38 cellular contexts compared by ENCODE assay signal in the genomic region with DNA sequence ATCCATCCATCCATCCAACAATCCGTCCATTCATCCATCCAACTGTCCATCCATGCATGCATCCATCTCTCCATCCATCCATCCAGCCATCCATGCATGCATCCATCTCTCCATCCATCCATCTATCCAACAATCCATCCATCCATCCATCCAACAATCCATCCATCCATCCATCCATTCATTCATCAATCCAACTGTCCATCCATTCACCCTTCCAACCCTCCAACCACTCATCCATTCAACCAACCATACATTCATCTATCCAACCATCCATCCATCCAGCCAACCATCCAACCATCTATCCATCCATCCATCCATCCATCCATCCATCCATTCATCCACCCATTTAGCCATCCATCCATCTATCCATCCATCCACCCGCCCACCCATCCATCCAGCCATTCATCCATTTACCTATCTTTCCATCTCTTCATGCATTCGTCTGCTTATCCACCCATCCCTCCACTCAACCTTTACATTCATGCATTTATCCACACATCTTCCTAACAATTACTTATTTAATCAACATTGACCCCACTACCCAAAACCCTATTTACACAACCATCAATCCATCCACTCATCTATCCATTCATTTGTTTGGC. TPM values are rescaled to one million over a fixed set of nuclear protein-coding genes. Genes with fewer than 3 reads are reported as not detected.
"Had no signal": no experiment of that assay in that cellular context is flagged by ENCODE, and none has a peak within 500 bp of the region (broad histone marks: within the 10 kb centered on the region; RNA-seq: fewer than 3 reads in every experiment).

No MANE protein-coding gene starts in this region.

- DNase-seq: activated B cell treated with CpG ODN at 0.5 μM for 24 hours; activated CD4-positive, alpha-beta memory T cell treated with anti-CD3 and anti-CD28 coated beads for 36 hours; activated CD4-positive, alpha-beta T cell treated with anti-CD3 and anti-CD28 coated beads, Interleukin-2, amount 10 ng/mL, durations not matched to agents 24 days and 14 days; activated CD8-positive, alpha-beta memory T cell treated with anti-CD3 and anti-CD28 coated beads, Interleukin-2, amount 10 ng/mL, durations not matched to agents 7 days and 5 days; activated CD8-positive, alpha-beta memory T cell treated with anti-CD3 and anti-CD28 coated beads, Interleukin-2, amount 50 U/mL, for 4 hours; activated CD8-positive, alpha-beta T cell treated with anti-CD3 and anti-CD28 coated beads, Interleukin-2, amount 10 ng/mL, durations not matched to agents 7 days and 5 days; activated effector memory CD4-positive, alpha-beta T cell treated with anti-CD3 and anti-CD28 coated beads, Interleukin-2, amount 50 U/mL, for 16 hours; activated naive CD4-positive, alpha-beta T cell treated with anti-CD3 and anti-CD28 coated beads for 36 hours; activated naive CD8-positive, alpha-beta T cell treated with anti-CD3 and anti-CD28 coated beads for 36 hours; activated naive CD8-positive, alpha-beta T cell treated with anti-CD3 and anti-CD28 coated beads, Interleukin-2, amount 50 U/mL, for 24 hours; activated T-cell treated with anti-CD3 and anti-CD28 coated beads, Interleukin-2, amount 50 U/mL, for 1 hour; activated T-cell treated with anti-CD3 and anti-CD28 coated beads, Interleukin-2, amount 50 U/mL, for 48 hours; adrenal gland; amygdala; aorta; body of pancreas; caudate nucleus; cortex of kidney; dermis blood vessel endothelial cell; effector CD4-positive, alpha-beta T cell; effector memory CD8-positive, alpha-beta T cell; esophagus squamous epithelium; foreskin melanocyte; head of caudate nucleus; T-helper 1 cell; T-helper 17 cell; T1000; WERI-Rb-1 had no signal

- H3K27ac Mint-ChIP-seq: activated B cell treated with CpG ODN at 0.5 μM for 24 hours; activated CD4-positive, alpha-beta memory T cell treated with anti-CD3 and anti-CD28 coated beads for 36 hours; activated CD4-positive, alpha-beta T cell treated with anti-CD3 and anti-CD28 coated beads, Interleukin-2, amount 10 ng/mL, durations not matched to agents 24 days and 14 days; activated CD8-positive, alpha-beta memory T cell treated with anti-CD3 and anti-CD28 coated beads, Interleukin-2, amount 10 ng/mL, durations not matched to agents 7 days and 5 days; activated CD8-positive, alpha-beta T cell treated with anti-CD3 and anti-CD28 coated beads, Interleukin-2, amount 10 ng/mL, durations not matched to agents 7 days and 5 days; activated naive CD4-positive, alpha-beta T cell treated with anti-CD3 and anti-CD28 coated beads for 36 hours; activated naive CD4-positive, alpha-beta T cell treated with anti-CD3 and anti-CD28 coated beads, Interleukin-2, amount 50 U/mL, for 24 hours; activated naive CD8-positive, alpha-beta T cell treated with anti-CD3 and anti-CD28 coated beads for 36 hours; activated naive CD8-positive, alpha-beta T cell treated with anti-CD3 and anti-CD28 coated beads, Interleukin-2, amount 50 U/mL, for 24 hours; activated T-helper 1 cell treated with anti-CD3 and anti-CD28 coated beads, Interleukin-12 subunit alpha, Interleukin-12 subunit beta, Interleukin-2, Interleukin-4 antibody, amounts not matched to agents 30 ng/mL and 10 ng/mL and 1 ng/mL, durations not matched to agents 14 hours and 24 hours and 36 hours; activated T-helper 2 cell treated with anti-CD3 and anti-CD28 coated beads, Interferon-gamma antibody, Interleukin-2, Interleukin-4, amounts not matched to agents 10 μg/mL and 5 μg/mL and 100 μg/mL, durations not matched to agents 14 hours and 24 hours and 36 hours; effector memory CD8-positive, alpha-beta T cell; T-helper 17 cell; T-helper 2 cell treated with Interferon-gamma antibody and Interleukin-4, amounts not matched to agents 5 μg/mL and 100 μg/mL, for 36 hours had no signal

- FAIRE-seq: colon, endothelial cell of umbilical vein had no signal

- H3K9me3 Mint-ChIP-seq: activated CD4-positive, alpha-beta memory T cell treated with anti-CD3 and anti-CD28 coated beads for 36 hours; activated naive CD4-positive, alpha-beta T cell treated with anti-CD3 and anti-CD28 coated beads for 36 hours; activated naive CD8-positive, alpha-beta T cell treated with anti-CD3 and anti-CD28 coated beads for 36 hours had no signal

- H3K4me1 Mint-ChIP-seq: activated B cell treated with CpG ODN at 0.5 μM for 24 hours; activated CD4-positive, alpha-beta T cell treated with anti-CD3 and anti-CD28 coated beads, Interleukin-2, amount 10 ng/mL, durations not matched to agents 24 days and 14 days; activated CD8-positive, alpha-beta memory T cell treated with anti-CD3 and anti-CD28 coated beads, Interleukin-2, amount 10 ng/mL, durations not matched to agents 7 days and 5 days; activated naive CD4-positive, alpha-beta T cell treated with anti-CD3 and anti-CD28 coated beads, Interleukin-2, amount 50 U/mL, for 24 hours; activated naive CD8-positive, alpha-beta T cell treated with anti-CD3 and anti-CD28 coated beads for 36 hours; activated naive CD8-positive, alpha-beta T cell treated with anti-CD3 and anti-CD28 coated beads, Interleukin-2, amount 50 U/mL, for 24 hours had no signal

- H3K27me3 Mint-ChIP-seq: activated naive CD4-positive, alpha-beta T cell treated with anti-CD3 and anti-CD28 coated beads, Interleukin-2, amount 50 U/mL, for 24 hours had no signal

- H3K36me3 Mint-ChIP-seq: activated CD4-positive, alpha-beta memory T cell treated with anti-CD3 and anti-CD28 coated beads for 36 hours; activated naive CD4-positive, alpha-beta T cell treated with anti-CD3 and anti-CD28 coated beads, Interleukin-2, amount 50 U/mL, for 24 hours; activated naive CD8-positive, alpha-beta T cell treated with anti-CD3 and anti-CD28 coated beads for 36 hours had no signal

- H3K4me3 Mint-ChIP-seq: activated B cell treated with CpG ODN at 0.5 μM for 24 hours; activated CD4-positive, alpha-beta memory T cell treated with anti-CD3 and anti-CD28 coated beads for 36 hours; activated CD4-positive, alpha-beta T cell treated with anti-CD3 and anti-CD28 coated beads, Interleukin-2, amount 10 ng/mL, durations not matched to agents 24 days and 14 days; activated CD8-positive, alpha-beta memory T cell treated with anti-CD3 and anti-CD28 coated beads, Interleukin-2, amount 10 ng/mL, durations not matched to agents 7 days and 5 days; activated CD8-positive, alpha-beta T cell treated with anti-CD3 and anti-CD28 coated beads, Interleukin-2, amount 10 ng/mL, durations not matched to agents 7 days and 5 days; activated naive CD4-positive, alpha-beta T cell treated with anti-CD3 and anti-CD28 coated beads for 36 hours; activated naive CD4-positive, alpha-beta T cell treated with anti-CD3 and anti-CD28 coated beads, Interleukin-2, amount 50 U/mL, for 24 hours; activated naive CD8-positive, alpha-beta T cell treated with anti-CD3 and anti-CD28 coated beads for 36 hours; activated naive CD8-positive, alpha-beta T cell treated with anti-CD3 and anti-CD28 coated beads, Interleukin-2, amount 50 U/mL, for 24 hours; activated T-helper 1 cell treated with anti-CD3 and anti-CD28 coated beads, Interleukin-12 subunit alpha, Interleukin-12 subunit beta, Interleukin-2, Interleukin-4 antibody, amounts not matched to agents 30 ng/mL and 10 ng/mL and 1 ng/mL, durations not matched to agents 14 hours and 24 hours and 36 hours; effector memory CD8-positive, alpha-beta T cell; T-helper 17 cell; T-helper 2 cell treated with Interferon-gamma antibody and Interleukin-4, amounts not matched to agents 5 μg/mL and 100 μg/mL, for 36 hours had no signal

- ATAC-seq: activated CD4-positive, CD25-positive, alpha-beta regulatory T cell treated with anti-CD3 and anti-CD28 coated beads, Interleukin-2, amount 50 U/mL, for 24 hours; activated CD8-positive, alpha-beta memory T cell treated with anti-CD3 and anti-CD28 coated beads, Interleukin-2, amount 10 ng/mL, durations not matched to agents 7 days and 5 days; activated CD8-positive, alpha-beta T cell treated with anti-CD3 and anti-CD28 coated beads, Interleukin-2, amount 10 ng/mL, durations not matched to agents 7 days and 5 days; activated naive CD8-positive, alpha-beta T cell treated with anti-CD3 and anti-CD28 coated beads, Interleukin-2, amount 50 U/mL, for 24 hours; body of pancreas; effector memory CD8-positive, alpha-beta T cell; gastroesophageal sphincter; T-helper 17 cell had no signal

RNA-seq across cellular contexts. Expression of a gene that starts 12.6 kb away (rescaled TPM):
- total RNA-seq: activated B cell treated with CpG ODN at 0.5 μM for 24 hours, dermis blood vessel endothelial cell, endothelial cell of umbilical vein, fibroblast of villous mesenchyme, glomerular endothelial cell had no signal
